In the genomic region with DNA sequence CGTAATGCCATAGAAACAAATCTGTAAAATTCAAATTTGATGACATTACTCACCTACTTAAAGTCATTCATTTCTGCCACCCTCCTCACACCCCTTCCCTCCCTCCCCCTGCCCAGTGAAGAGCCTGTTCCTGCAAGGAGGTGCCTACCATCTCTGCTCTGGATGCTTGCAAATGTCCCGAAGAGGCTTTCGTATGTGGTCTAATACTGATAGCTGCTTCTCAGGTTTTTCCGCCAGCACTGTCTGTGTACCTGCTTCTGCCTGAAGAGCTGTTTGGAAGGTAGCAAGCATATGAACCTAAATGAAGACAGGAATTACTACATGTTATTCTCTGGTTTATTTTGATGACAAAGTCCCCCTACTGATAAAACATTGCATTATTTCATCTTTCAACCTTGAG, we compare ENCODE assay signal across 10 cellular contexts. TPM values are rescaled to one million over a fixed set of nuclear protein-coding genes. Genes with fewer than 3 reads are reported as not detected.
DNase-seq lines count a peak whose midpoint lies in the region; ATAC-seq lines count a peak whose summit lies in the region.
"Had no signal": no experiment of that assay in that cellular context is flagged by ENCODE, and none has a peak within 500 bp of the region (broad histone marks: within the 10 kb centered on the region; RNA-seq: fewer than 3 reads in every experiment).

No MANE protein-coding gene starts in this region.

- CTCF ChIA-PET in activated CD8-positive, alpha-beta memory T cell treated with anti-CD3 and anti-CD28 coated beads, Interleukin-2, amount 10 ng/mL, durations not matched to agents 7 days and 5 days (lab: Charles Lee) = interaction anchor here (0.6 to 4.4 kb wide), 26 partner anchors 9 to 563 kb away, joined by 3 to 66 read pairs (median 4); no protein-coding TSS in a partner anchor
- CTCF ChIA-PET in activated CD8-positive, alpha-beta T cell treated with anti-CD3 and anti-CD28 coated beads, Interleukin-2, amount 10 ng/mL, durations not matched to agents 7 days and 5 days (lab: Charles Lee) = interaction anchor here (0.6 to 5.1 kb wide), 44 partner anchors 8 to 1080 kb away, joined by 3 to 92 read pairs (median 4); partner anchors contain the start of genes GTF2F2 and TPT1

- peak overlapping the region; percentile 70 for H3K4me3 Mint-ChIP-seq in activated CD8-positive, alpha-beta memory T cell treated with anti-CD3 and anti-CD28 coated beads, Interleukin-2, amount 10 ng/mL, durations not matched to agents 7 days and 5 days
- peak overlapping the region; percentile 73 for H3K4me3 Mint-ChIP-seq in activated CD8-positive, alpha-beta T cell treated with anti-CD3 and anti-CD28 coated beads, Interleukin-2, amount 10 ng/mL, durations not matched to agents 7 days and 5 days
- peak overlapping the region; percentile 64 for H3K4me3 Mint-ChIP-seq in stimulated activated effector memory CD8-positive, alpha-beta T cell treated with anti-CD3 and anti-CD28 coated beads, Interleukin-12 subunit alpha, Interleukin-12 subunit beta, amount 100 ng/mL, for 72 hours

- H3K36me3 Mint-ChIP-seq in activated CD8-positive, alpha-beta memory T cell treated with anti-CD3 and anti-CD28 coated beads, Interleukin-2, amount 10 ng/mL, durations not matched to agents 7 days and 5 days = no peaks in the 10 kb centered on the region
- H3K36me3 Mint-ChIP-seq in activated CD8-positive, alpha-beta T cell treated with anti-CD3 and anti-CD28 coated beads, Interleukin-2, amount 10 ng/mL, durations not matched to agents 7 days and 5 days (ENCODE audit: low read depth) = no peaks in the 10 kb centered on the region
- no peaks in the 10 kb centered on the region for H3K36me3 Mint-ChIP-seq in stimulated activated effector memory CD8-positive, alpha-beta T cell treated with anti-CD3 and anti-CD28 coated beads, Interleukin-12 subunit alpha, Interleukin-12 subunit beta, amount 100 ng/mL, for 72 hours

- no peak for ATAC-seq in activated CD8-positive, alpha-beta memory T cell treated with anti-CD3 and anti-CD28 coated beads, Interleukin-2, amount 10 ng/mL, durations not matched to agents 7 days and 5 days
- no peak for ATAC-seq in activated CD8-positive, alpha-beta T cell treated with anti-CD3 and anti-CD28 coated beads, Interleukin-2, amount 10 ng/mL, durations not matched to agents 7 days and 5 days
- ATAC-seq in stimulated activated effector memory CD8-positive, alpha-beta T cell treated with anti-CD3 and anti-CD28 coated beads, Interleukin-12 subunit alpha, Interleukin-12 subunit beta, amount 100 ng/mL, for 72 hours = no peak
- no peak for ATAC-seq in HG03025 (IDR thresholded peaks at IDR 0.05; ENCODE audit: low FRiP score, unreplicated experiment)

- H3K9me3 Mint-ChIP-seq in activated CD8-positive, alpha-beta memory T cell treated with anti-CD3 and anti-CD28 coated beads, Interleukin-2, amount 10 ng/mL, durations not matched to agents 7 days and 5 days (ENCODE audit: low read depth) = no peaks in the 10 kb centered on the region
- H3K9me3 Mint-ChIP-seq in activated CD8-positive, alpha-beta T cell treated with anti-CD3 and anti-CD28 coated beads, Interleukin-2, amount 10 ng/mL, durations not matched to agents 7 days and 5 days (ENCODE audit: insufficient read depth) = no peaks in the 10 kb centered on the region
- H3K9me3 Mint-ChIP-seq in stimulated activated effector memory CD8-positive, alpha-beta T cell treated with anti-CD3 and anti-CD28 coated beads, Interleukin-12 subunit alpha, Interleukin-12 subunit beta, amount 100 ng/mL, for 72 hours = no peaks in the 10 kb centered on the region

- peaks cover 51% of the 10 kb centered on the region for H3K27me3 Mint-ChIP-seq in activated CD8-positive, alpha-beta memory T cell treated with anti-CD3 and anti-CD28 coated beads, Interleukin-2, amount 10 ng/mL, durations not matched to agents 7 days and 5 days
- H3K27me3 Mint-ChIP-seq in activated CD8-positive, alpha-beta T cell treated with anti-CD3 and anti-CD28 coated beads, Interleukin-2, amount 10 ng/mL, durations not matched to agents 7 days and 5 days (ENCODE audit: low read depth) = peaks cover 23% of the 10 kb centered on the region

- peaks cover 29% of the 10 kb centered on the region for H3K4me1 Mint-ChIP-seq in activated CD8-positive, alpha-beta memory T cell treated with anti-CD3 and anti-CD28 coated beads, Interleukin-2, amount 10 ng/mL, durations not matched to agents 7 days and 5 days
- H3K4me1 Mint-ChIP-seq in activated CD8-positive, alpha-beta T cell treated with anti-CD3 and anti-CD28 coated beads, Interleukin-2, amount 10 ng/mL, durations not matched to agents 7 days and 5 days (ENCODE audit: low read depth) = peaks cover 15% of the 10 kb centered on the region
- peaks cover 22% of the 10 kb centered on the region for H3K4me1 Mint-ChIP-seq in stimulated activated effector memory CD8-positive, alpha-beta T cell treated with anti-CD3 and anti-CD28 coated beads, Interleukin-12 subunit alpha, Interleukin-12 subunit beta, amount 100 ng/mL, for 72 hours

- POLR2A ChIA-PET in activated CD8-positive, alpha-beta T cell treated with anti-CD3 and anti-CD28 coated beads, Interleukin-2, amount 10 ng/mL, durations not matched to agents 7 days and 5 days (lab: Charles Lee) = interaction anchor here (1.0 kb wide), 1 partner anchor 9 kb away, joined by 3 read pairs; no protein-coding TSS in a partner anchor

- peak overlapping the region; percentile 47 for H3K4me3 ChIP-seq in iPS-11a (ENCODE audit: low read depth, low read length)
- H3K4me3 ChIP-seq: BLaER1 had no signal

- DNase-seq in activated CD8-positive, alpha-beta memory T cell treated with anti-CD3 and anti-CD28 coated beads, Interleukin-2, amount 10 ng/mL, durations not matched to agents 7 days and 5 days = no peak
- no peak for DNase-seq in activated CD8-positive, alpha-beta memory T cell treated with anti-CD3 and anti-CD28 coated beads for 24 hours
- DNase-seq in activated CD8-positive, alpha-beta T cell treated with anti-CD3 and anti-CD28 coated beads, Interleukin-2, amount 10 ng/mL, durations not matched to agents 7 days and 5 days = no peak
- DNase-seq in stimulated activated effector memory CD8-positive, alpha-beta T cell treated with anti-CD3 and anti-CD28 coated beads, Interleukin-12 subunit alpha, Interleukin-12 subunit beta, amount 100 ng/mL, for 72 hours (ENCODE audit: low spot score in 2 of 2) = no peak
- no peak for DNase-seq in HT-29 (ENCODE audit: low spot score)
- no peak for DNase-seq in stimulated activated naive CD4-positive, alpha-beta T cell (lab: John Stamatoyannopoulos, UW)
- DNase-seq: kidney had no signal

- H3K27ac Mint-ChIP-seq in activated CD8-positive, alpha-beta memory T cell treated with anti-CD3 and anti-CD28 coated beads, Interleukin-2, amount 10 ng/mL, durations not matched to agents 7 days and 5 days = no peak overlapping the region
- no peak overlapping the region for H3K27ac Mint-ChIP-seq in activated CD8-positive, alpha-beta T cell treated with anti-CD3 and anti-CD28 coated beads, Interleukin-2, amount 10 ng/mL, durations not matched to agents 7 days and 5 days
- H3K27ac Mint-ChIP-seq in stimulated activated effector memory CD8-positive, alpha-beta T cell treated with anti-CD3 and anti-CD28 coated beads, Interleukin-12 subunit alpha, Interleukin-12 subunit beta, amount 100 ng/mL, for 72 hours = no peak overlapping the region

RNA-seq across cellular contexts. Expression of gene GPALPP1, which starts 57.1 kb away (rescaled TPM):
- 10 to 100 TPM; 28.7 to 29.6 TPM for total RNA-seq in activated CD8-positive, alpha-beta memory T cell treated with anti-CD3 and anti-CD28 coated beads, Interleukin-2, amount 10 ng/mL, durations not matched to agents 7 days and 5 days
- total RNA-seq in activated CD8-positive, alpha-beta T cell treated with anti-CD3 and anti-CD28 coated beads, Interleukin-2, amount 10 ng/mL, durations not matched to agents 7 days and 5 days = 10 to 100 TPM; 28.9 to 31.9 TPM
- total RNA-seq in HT-29 (2014; rRNA removed; shearing (Covaris generic)) = 28.2 and 33.1 TPM in 2 replicates

RNA-seq across cellular contexts. Expression of gene NUFIP1, which starts 57.2 kb away (rescaled TPM):
- total RNA-seq in activated CD8-positive, alpha-beta memory T cell treated with anti-CD3 and anti-CD28 coated beads, Interleukin-2, amount 10 ng/mL, durations not matched to agents 7 days and 5 days = 1 to 10 TPM; 6.0 to 7.7 TPM
- 1 to 10 TPM; 6.0 to 6.1 TPM for total RNA-seq in activated CD8-positive, alpha-beta T cell treated with anti-CD3 and anti-CD28 coated beads, Interleukin-2, amount 10 ng/mL, durations not matched to agents 7 days and 5 days
- total RNA-seq in HT-29 (2014; rRNA removed; shearing (Covaris generic)) = 2.3 and 3.7 TPM in 2 replicates
